Comparison of ENCODE assay signal across 26 cellular contexts in the genomic region with DNA sequence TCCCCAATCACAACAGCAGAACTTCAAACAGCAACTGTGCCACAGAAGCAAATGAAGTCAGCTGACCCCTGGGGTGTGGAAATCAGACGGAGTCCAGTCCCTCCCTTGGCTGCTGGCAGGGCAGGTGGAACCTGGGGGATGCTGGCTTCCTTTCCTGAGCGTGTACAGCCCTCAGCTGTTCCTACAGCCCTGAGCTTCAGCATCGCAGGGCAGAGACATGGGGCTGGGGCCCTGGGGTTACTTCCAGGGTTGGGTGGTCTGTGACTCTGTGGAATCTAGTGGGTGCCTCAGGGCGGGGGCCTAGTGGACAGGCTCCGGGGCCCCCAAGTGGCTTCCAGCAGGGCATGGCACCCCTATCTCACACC. TPM values are rescaled to one million over a fixed set of nuclear protein-coding genes. Genes with fewer than 3 reads are reported as not detected.
A peak's percentile ranks its signal among the peaks of the same experiment; 100 is the strongest.
DNase-seq lines count a peak whose midpoint lies in the region; ATAC-seq and TF ChIP-seq lines count a peak whose summit lies in the region.
"Had no signal": no experiment of that assay in that cellular context is flagged by ENCODE, and none has a peak within 500 bp of the region (broad histone marks: within the 10 kb centered on the region; RNA-seq: fewer than 3 reads in every experiment).

No MANE protein-coding gene starts in this region.

- no peak overlapping the region for H4K8ac ChIP-seq in trophoblast cell (ENCODE audit: low read depth, low read length)

- no peaks in the 10 kb centered on the region for H4K20me1 ChIP-seq in GM23248 (ENCODE audit: insufficient read depth)

- H2BK120ac ChIP-seq in trophoblast cell (ENCODE audit: insufficient read depth, low read length, poor library complexity) = peak overlapping the region; percentile 9

- H3K4me2 ChIP-seq in GM23248 (ENCODE audit: unreplicated experiment) (peak overlapping the region; percentile 53), trophoblast cell (ENCODE audit: low read length) (no peak overlapping the region)

- 93 to 94% methylated on average over 5 of the region's 5 CpGs for WGBS in GM23248 (ENCODE audit: low coverage in 1 of 2, low lambda C conversion rate in 2 of 2, missing lambda C conversion rate in 2 of 2), 2 experiments
- WGBS in trophoblast cell (ENCODE audit: extremely low coverage, insufficient coverage, insufficient read length) = no CpG with 5 or more reads among the region's 5 CpGs

- H3K9me3 Mint-ChIP-seq in activated T-helper 17 cell treated with anti-CD3 and anti-CD28 coated beads, Interleukin-2, amount 50 U/mL, for 72 hours = no peaks in the 10 kb centered on the region
- H3K9me3 Mint-ChIP-seq: stimulated activated naive B cell treated with anti-CD40 and anti-IgM and Interleukin-4, amounts not matched to agents 10 μg/mL and 1 μg/mL and 100 μg/mL, for 72 hours; type B pancreatic cell had no signal

- H3K9ac ChIP-seq in GM23248 (no peak overlapping the region; the same call in 1 of the 2 replicates), trophoblast cell (ENCODE audit: low read length) (no peak overlapping the region)

- H2AFZ ChIP-seq in GM23248 = no peak overlapping the region
- no peak overlapping the region for H2AFZ ChIP-seq in trophoblast cell (ENCODE audit: insufficient read depth, low read length, poor library complexity)

- H3K4me3 Mint-ChIP-seq in activated T-helper 17 cell treated with anti-CD3 and anti-CD28 coated beads, Interleukin-2, amount 50 U/mL, for 72 hours = no peak overlapping the region
- H3K4me3 Mint-ChIP-seq: stimulated activated naive B cell treated with anti-CD40 and anti-IgM and Interleukin-4, amounts not matched to agents 10 μg/mL and 1 μg/mL and 100 μg/mL, for 72 hours; type B pancreatic cell had no signal

- peak overlapping the region; percentile 41 for H3K27ac Mint-ChIP-seq in activated T-helper 17 cell treated with anti-CD3 and anti-CD28 coated beads, Interleukin-2, amount 50 U/mL, for 72 hours
- H3K27ac Mint-ChIP-seq: progenitor cell of endocrine pancreas; stimulated activated naive B cell treated with anti-CD40 and anti-IgM and Interleukin-4, amounts not matched to agents 10 μg/mL and 1 μg/mL and 100 μg/mL, for 72 hours; type B pancreatic cell had no signal

- in situ Hi-C loops in GM23248 (cut with MboI) = no loop called here

- H3F3A ChIP-seq in GM23248 (ENCODE audit: insufficient read depth) = peaks cover 26% of the 10 kb centered on the region

- H3K9me3 ChIP-seq in GM23248 (ENCODE audit: low read depth) (no peaks in the 10 kb centered on the region), left lung (no peaks in the 10 kb centered on the region), trophoblast cell (ENCODE audit: insufficient read depth, low read depth, low read length) (no peaks in the 10 kb centered on the region)
- H3K9me3 ChIP-seq: esophagus muscularis mucosa, heart right ventricle, SJSA1 had no signal

- H3K79me2 ChIP-seq in GM23248 (ENCODE audit: insufficient read depth) (no peaks in the 10 kb centered on the region), trophoblast cell (ENCODE audit: control insufficient read depth, insufficient read depth, low read length, poor library complexity) (no peaks in the 10 kb centered on the region)

- H3K27me3 Mint-ChIP-seq in activated T-helper 17 cell treated with anti-CD3 and anti-CD28 coated beads, Interleukin-2, amount 50 U/mL, for 72 hours = no peaks in the 10 kb centered on the region
- H3K27me3 Mint-ChIP-seq: type B pancreatic cell had no signal

- peak overlapping the region; percentile 68; the same call in 1 of the 2 replicates for H3K27ac ChIP-seq in GM23248
- H3K27ac ChIP-seq in left lung = no peak overlapping the region
- no peak overlapping the region for H3K27ac ChIP-seq in trophoblast cell (ENCODE audit: low read depth, low read length)
- H3K27ac ChIP-seq: C4-2B, dorsolateral prefrontal cortex, esophagus muscularis mucosa, heart right ventricle, SJSA1 had no signal

- H3K23ac ChIP-seq in trophoblast cell (ENCODE audit: low read length) = no peak overlapping the region

- H3K4me1 ChIP-seq in GM23248 (ENCODE audit: insufficient read depth) (peaks cover 33% of the 10 kb centered on the region), left lung (peaks cover 0 to 3% of the 10 kb centered on the region in 2 donors), trophoblast cell (ENCODE audit: control insufficient read depth in 1 of 2, insufficient read depth in 2 of 2, low read length in 2 of 2) (peaks cover 8 to 30% of the 10 kb centered on the region in 2 experiments)

- peaks cover 2% of the 10 kb centered on the region for H3K79me1 ChIP-seq in trophoblast cell (ENCODE audit: low read length)

- ATAC-seq in activated T-helper 17 cell treated with anti-CD3 and anti-CD28 coated beads, Interleukin-2, amount 50 U/mL, for 72 hours (replicated peaks) = no peak
- no peak for ATAC-seq in left lung
- ATAC-seq: heart right ventricle; stimulated activated naive B cell treated with anti-CD40 and anti-IgM and Interleukin-4, amounts not matched to agents 10 μg/mL and 1 μg/mL and 100 μg/mL, for 72 hours had no signal

- H3K4me1 Mint-ChIP-seq in activated T-helper 17 cell treated with anti-CD3 and anti-CD28 coated beads, Interleukin-2, amount 50 U/mL, for 72 hours = no peaks in the 10 kb centered on the region

- H3K4me3 ChIP-seq in GM23248 (no peak overlapping the region), left lung (no peak overlapping the region), trophoblast cell (ENCODE audit: low read depth, low read length) (no peak overlapping the region)
- H3K4me3 ChIP-seq: dorsolateral prefrontal cortex, esophagus muscularis mucosa, heart right ventricle, SJSA1 had no signal

- H3K36me3 ChIP-seq in GM23248 (ENCODE audit: low read depth) (no peaks in the 10 kb centered on the region), left lung (no peaks in the 10 kb centered on the region), trophoblast cell (ENCODE audit: control insufficient read depth in 1 of 2, insufficient read depth in 2 of 2, low read length in 2 of 2) (no peaks in the 10 kb centered on the region)
- H3K36me3 ChIP-seq: esophagus muscularis mucosa, heart right ventricle, SJSA1 had no signal

- intact Hi-C loops in left lung (cut with DNase I) = no loop called here

- no peaks in the 10 kb centered on the region for H3K36me3 Mint-ChIP-seq in activated T-helper 17 cell treated with anti-CD3 and anti-CD28 coated beads, Interleukin-2, amount 50 U/mL, for 72 hours (ENCODE audit: low read depth)
- H3K36me3 Mint-ChIP-seq: stimulated activated naive B cell treated with anti-CD40 and anti-IgM and Interleukin-4, amounts not matched to agents 10 μg/mL and 1 μg/mL and 100 μg/mL, for 72 hours; type B pancreatic cell had no signal

- H3K14ac ChIP-seq in trophoblast cell (ENCODE audit: low read length) = no peak overlapping the region

- no peaks in the 10 kb centered on the region for H3K27me3 ChIP-seq in GM23248 (replicated peaks; ENCODE audit: insufficient read depth)
- H3K27me3 ChIP-seq in left lung = no peaks in the 10 kb centered on the region
- no peaks in the 10 kb centered on the region for H3K27me3 ChIP-seq in trophoblast cell (ENCODE audit: insufficient read depth, low read length)
- H3K27me3 ChIP-seq: dorsolateral prefrontal cortex, esophagus muscularis mucosa, heart right ventricle, SJSA1 had no signal

- DNase-seq in GM23248 (no peak), left lung (peak; percentile 19 to 43), trophoblast cell (peak in 1 of 2 donors; percentile 14), SHP77 treated with DMSO at 0.1 percent for 48 hours (lab: John Stamatoyannopoulos, UW) (no peak)
- no peak for DNase-seq in stimulated activated CD4-positive, alpha-beta T cell treated with anti-CD3 and anti-CD28 coated beads, Interleukin-1b, Interleukin-23, amount 100 ng/mL, for 48 hours
- no peak for DNase-seq in NK-92 treated with Interleukin-12 subunit alpha and Interleukin-12 subunit beta, amount 100 ng/mL, for 24 hours (lab: John Stamatoyannopoulos, UW)
- DNase-seq: activated CD4-positive, alpha-beta T cell treated with anti-CD3 and anti-CD28 coated beads, Interleukin-2, amount 50 U/mL, for 48 hours; activated T-cell treated with anti-CD3 and anti-CD28 coated beads, Interleukin-2, amount 50 U/mL, for 48 hours; cerebellar nuclear complex; DMS79; dorsolateral prefrontal cortex; GF-D8; HCEC 1CT; Kasumi-1; mammary epithelial cell; NCI-H1417 treated with DMSO at 0.1 percent for 48 hours; NCI-H2081; stimulated activated naive B cell treated with anti-CD40 and anti-IgM and Interleukin-4, amounts not matched to agents 10 μg/mL and 1 μg/mL and 100 μg/mL, for 72 hours; substantia nigra had no signal

- no peak overlapping the region for H3K4ac ChIP-seq in trophoblast cell (ENCODE audit: low read depth, low read length)

- H3K18ac ChIP-seq in trophoblast cell (ENCODE audit: low read length) = no peak overlapping the region

- H2BK5ac ChIP-seq in trophoblast cell (ENCODE audit: low read depth, low read length, poor library complexity) = no peak overlapping the region

- H2AK5ac ChIP-seq in trophoblast cell (ENCODE audit: low read length) = no peak overlapping the region

- H4K91ac ChIP-seq in trophoblast cell (ENCODE audit: low read depth, low read length) = no peak overlapping the region

- H3K9me2 ChIP-seq in GM23248 (ENCODE audit: insufficient read depth) = no peaks in the 10 kb centered on the region

- no peak for TF ChIP-seq CTCF in left lung (IDR thresholded peaks at IDR 0.05)

- no peak overlapping the region for H4K12ac ChIP-seq in trophoblast cell (ENCODE audit: low read depth, low read length)

- no peak overlapping the region for H2BK12ac ChIP-seq in trophoblast cell (ENCODE audit: low read length)

RNA-seq across cellular contexts. Expression of a gene that starts 7.3 kb away (rescaled TPM):
- 26.1 and 34.8 TPM in 2 replicates for total RNA-seq in GM23248 (2014; rRNA removed; shearing (Covaris generic))
- 3.5 and 3.9 TPM in 2 replicates for polyA plus RNA-seq in GM23248 (2016; fragmentation: Nextera tagmentation; extraction: Ambion mirVana)
- total RNA-seq in activated T-helper 17 cell treated with anti-CD3 and anti-CD28 coated beads, Interleukin-2, amount 50 U/mL, for 72 hours = 10 to 100 TPM in 1 of 2 donors, 1 to 10 TPM in 1; 4.2 to 41.6 TPM
- 10 to 100 TPM; 56.7 to 79.5 TPM for total RNA-seq in left lung
- 31.7 and 33.2 TPM in 2 replicates for polyA plus RNA-seq in trophoblast cell (2013)

Comparison
In these comparisons a context has a peak if more than half of its experiments do, and no peak if none do; other contexts are left out.
1. DNase-seq: peak in left lung (2 of 2); none in GM23248 (single experiment), stimulated activated CD4-positive, alpha-beta T cell treated with anti-CD3 and anti-CD28 coated beads, Interleukin-1b, Interleukin-23, amount 100 ng/mL, for 48 hours (single experiment), NK-92 treated with Interleukin-12 subunit alpha and Interleukin-12 subunit beta, amount 100 ng/mL, for 24 hours (single experiment) and SHP77 treated with DMSO at 0.1 percent for 48 hours (single experiment).